22 cellular contexts compared by ENCODE assay signal in genomic region chr4:168619266-168619631, GRCh38.
DNase-seq lines count a peak whose midpoint lies in the region; ATAC-seq and TF ChIP-seq lines count a peak whose summit lies in the region.
"Had no signal": no experiment of that assay in that cellular context is flagged by ENCODE, and none has a peak within 500 bp of the region (broad histone marks: within the 10 kb centered on the region; RNA-seq: fewer than 3 reads in every experiment).

No MANE protein-coding gene starts in this region.

- TSS peak; percentile 89 for BruUV-seq in PC-3 (replicated peaks; lab: Mats Ljungman, UMichigan)

- TF ChIP-seq CTCF in PC-3 (conservative IDR thresholded peaks at IDR 0.05; ENCODE audit: low read depth, low read length) (no peak), nephron progenitor cell (IDR thresholded peaks at IDR 0.05) (no peak)

- H3K27me3 Mint-ChIP-seq in nephron progenitor cell (ENCODE audit: low read depth, poor library complexity), result no peaks in the 10 kb centered on the region
- H3K27me3 Mint-ChIP-seq: dendritic cell treated with granulocyte-macrophage colony-stimulating factor and Interleukin-4, amounts not matched to agents 40 ng/mL and 50 ng/mL, for 4 days had no signal

- H3K27ac ChIP-seq in ACC112 (ENCODE audit: low read depth, low read length) (peak overlapping the region; percentile 54), PC-3 (ENCODE audit: low read length) (peak overlapping the region; percentile 87), caudate nucleus (ENCODE audit: low read depth, low read length) (no peak overlapping the region)
- H3K27ac ChIP-seq: right lobe of liver had no signal

- no peaks in the 10 kb centered on the region for H3K9me2 ChIP-seq in PC-3 (replicated peaks; ENCODE audit: low read length)

- H3K4me1 ChIP-seq in ACC112 (ENCODE audit: control insufficient read depth, insufficient read depth, low read length, unreplicated experiment), result peaks cover 52% of the 10 kb centered on the region
- peaks cover 28% of the 10 kb centered on the region for H3K4me1 ChIP-seq in PC-3 (ENCODE audit: insufficient read depth, low read length)
- H3K4me1 ChIP-seq: right lobe of liver had no signal

- H3K36me3 ChIP-seq in ACC112 (ENCODE audit: insufficient read depth, low read length) (no peaks in the 10 kb centered on the region), PC-3 (ENCODE audit: low read depth, low read length) (no peaks in the 10 kb centered on the region)
- H3K36me3 ChIP-seq: right lobe of liver had no signal

- no peaks in the 10 kb centered on the region for H4K20me1 ChIP-seq in PC-3 (ENCODE audit: low read length)

- CTCF ChIA-PET in PC-3 (lab: Charles Lee), result no interaction called here

- H3K4me2 ChIP-seq in PC-3 (ENCODE audit: low read length), result peak overlapping the region; percentile 44

- peak overlapping the region; percentile 31; the same call in 1 of the 2 replicates for H3K9ac ChIP-seq in PC-3 (ENCODE audit: low read length)

- H3F3A ChIP-seq in PC-3 (ENCODE audit: low read length, unreplicated experiment), result no peaks in the 10 kb centered on the region

- H2AFZ ChIP-seq in ACC112 (ENCODE audit: low read length, unreplicated experiment) (peak overlapping the region; percentile 45), PC-3 (ENCODE audit: low read length) (peak overlapping the region; percentile 24; the same call in 1 of the 2 replicates)

- H3K27me3 ChIP-seq in ACC112 (ENCODE audit: insufficient read depth, low read length), result no peaks in the 10 kb centered on the region
- no peaks in the 10 kb centered on the region for H3K27me3 ChIP-seq in PC-3 (ENCODE audit: low read length)
- H3K27me3 ChIP-seq: right lobe of liver had no signal

- H3K9me3 Mint-ChIP-seq in nephron progenitor cell, result no peaks in the 10 kb centered on the region
- H3K9me3 Mint-ChIP-seq: dendritic cell treated with granulocyte-macrophage colony-stimulating factor and Interleukin-4, amounts not matched to agents 40 ng/mL and 50 ng/mL, for 4 days; stimulated activated naive CD8-positive, alpha-beta T cell treated with anti-CD3 and anti-CD28 coated beads, Interleukin-15, amount 100 ng/mL, for 72 hours had no signal

- no peaks in the 10 kb centered on the region for H3K9me3 ChIP-seq in PC-3 (ENCODE audit: low read length)
- H3K9me3 ChIP-seq: right lobe of liver had no signal

- POLR2A ChIA-PET in PC-3 (lab: Charles Lee; ENCODE audit: unreplicated experiment), result interaction anchor here (0.5 to 0.6 kb wide), 2 partner anchors 49 to 391 kb away, joined by 3 to 4 read pairs; partner anchors contain the start of gene CBR4

- ATAC-seq in PC-3 (peak; percentile 17), HG02759 (IDR thresholded peaks at IDR 0.05; ENCODE audit: unreplicated experiment) (no peak), HG03565 (IDR thresholded peaks at IDR 0.05; ENCODE audit: unreplicated experiment) (no peak), HG02571 (IDR thresholded peaks at IDR 0.05; ENCODE audit: unreplicated experiment) (no peak)
- ATAC-seq: right lobe of liver; stimulated activated naive CD8-positive, alpha-beta T cell treated with anti-CD3 and anti-CD28 coated beads, Interleukin-15, amount 100 ng/mL, for 72 hours had no signal

- H3K27ac Mint-ChIP-seq in nephron progenitor cell, result peak overlapping the region; percentile 15
- H3K27ac Mint-ChIP-seq: CD4-positive, CD25-positive, alpha-beta regulatory T cell; dendritic cell treated with granulocyte-macrophage colony-stimulating factor and Interleukin-4, amounts not matched to agents 40 ng/mL and 50 ng/mL, for 4 days; stimulated activated naive CD8-positive, alpha-beta T cell treated with anti-CD3 and anti-CD28 coated beads, Interleukin-15, amount 100 ng/mL, for 72 hours had no signal

- no peaks in the 10 kb centered on the region for H3K36me3 Mint-ChIP-seq in nephron progenitor cell (ENCODE audit: low read depth)
- H3K36me3 Mint-ChIP-seq: CD4-positive, CD25-positive, alpha-beta regulatory T cell had no signal

- intact Hi-C loops in PC-3 (cut with micrococcal nuclease), result no loop called here

- DNase-seq in PC-3 (peak; percentile 34), glomerular visceral epithelial cell (ENCODE audit: extremely low spot score) (peak; percentile 69), nephron progenitor cell (no peak), caudate nucleus (lab: John Stamatoyannopoulos, UW) (no peak)
- DNase-seq: ACHN; activated effector memory CD4-positive, alpha-beta T cell treated with anti-CD3 and anti-CD28 coated beads, Interleukin-2, amount 50 U/mL, for 16 hours; amniotic stem cell; CD4-positive, CD25-positive, alpha-beta regulatory T cell; DMS153; GOT3; mesendoderm; NCI-H187; right lobe of liver; SIG-M5; stimulated activated CD4-positive, alpha-beta T cell treated with anti-CD3 and anti-CD28 coated beads, Interleukin-1b, Interleukin-23, amount 100 ng/mL, for 48 hours; stimulated activated naive CD8-positive, alpha-beta T cell treated with anti-CD3 and anti-CD28 coated beads, Interleukin-15, amount 100 ng/mL, for 72 hours; T-helper 9 cell had no signal

- H3K4me3 Mint-ChIP-seq in nephron progenitor cell, result no peak overlapping the region
- H3K4me3 Mint-ChIP-seq: CD4-positive, CD25-positive, alpha-beta regulatory T cell; dendritic cell treated with granulocyte-macrophage colony-stimulating factor and Interleukin-4, amounts not matched to agents 40 ng/mL and 50 ng/mL, for 4 days; stimulated activated naive CD8-positive, alpha-beta T cell treated with anti-CD3 and anti-CD28 coated beads, Interleukin-15, amount 100 ng/mL, for 72 hours had no signal

- no peak overlapping the region; the same call in 1 of the 2 replicates for H3K4me3 ChIP-seq in ACC112 (ENCODE audit: low read depth, low read length)
- no peak overlapping the region for H3K4me3 ChIP-seq in PC-3 (ENCODE audit: low read length)
- H3K4me3 ChIP-seq: right lobe of liver had no signal

- peaks cover 45% of the 10 kb centered on the region for H3K4me1 Mint-ChIP-seq in nephron progenitor cell
- H3K4me1 Mint-ChIP-seq: CD4-positive, CD25-positive, alpha-beta regulatory T cell; stimulated activated naive CD8-positive, alpha-beta T cell treated with anti-CD3 and anti-CD28 coated beads, Interleukin-15, amount 100 ng/mL, for 72 hours had no signal

- no peaks in the 10 kb centered on the region for H3K79me2 ChIP-seq in ACC112 (ENCODE audit: control insufficient read depth, insufficient read depth, low read length, unreplicated experiment)
- H3K79me2 ChIP-seq in PC-3 (ENCODE audit: low read length), result no peaks in the 10 kb centered on the region

Comparison
In these comparisons a context has a peak if more than half of its experiments do, and no peak if none do; other contexts are left out.
1. DNase-seq: peak in PC-3 (single experiment) and glomerular visceral epithelial cell (single experiment); none in nephron progenitor cell (single experiment) and caudate nucleus (0 of 61).